29 cellular contexts compared by ENCODE assay signal in genomic region chr15:93415576-93415975, GRCh38.
DNase-seq lines count a peak whose midpoint lies in the region; FAIRE-seq and TF ChIP-seq lines count a peak whose summit lies in the region.
"Had no signal": no experiment of that assay in that cellular context is flagged by ENCODE, and none has a peak within 500 bp of the region (broad histone marks: within the 10 kb centered on the region; RNA-seq: fewer than 3 reads in every experiment).

No MANE protein-coding gene starts in this region.

- H3K4me1 Mint-ChIP-seq in H9 (peaks cover 7 to 13% of the 10 kb centered on the region in 2 experiments; a peak in 3 of 4 replicates), astrocyte (ENCODE audit: low read depth, unreplicated experiment) (no peaks in the 10 kb centered on the region), HFFc6 (ENCODE audit: low read depth) (no peaks in the 10 kb centered on the region)
- H3K4me1 Mint-ChIP-seq: CD14-positive monocyte; CD4-positive, alpha-beta memory T cell; CD4-positive, CD25-positive, alpha-beta regulatory T cell; CD8-positive, alpha-beta memory T cell had no signal

- H2BK15ac ChIP-seq in H9 (ENCODE audit: low read depth, low read length) (no peak overlapping the region), mesendoderm (replicated peaks; ENCODE audit: low read depth) (no peak overlapping the region), neuronal stem cell (ENCODE audit: low read length) (peak overlapping the region; percentile 42)

- H4K91ac ChIP-seq in H9 (ENCODE audit: insufficient read length, low read depth, low read length), result no peak overlapping the region
- peak overlapping the region; percentile 5 for H4K91ac ChIP-seq in neuronal stem cell (ENCODE audit: low read depth, low read length, poor library complexity)

- H3K36me3 Mint-ChIP-seq in H9 (ENCODE audit: insufficient read depth in 1 of 3, low read depth in 3 of 3), result no peaks in the 10 kb centered on the region; a peak in 1 of 7 replicates
- H3K36me3 Mint-ChIP-seq in astrocyte (ENCODE audit: low read depth, unreplicated experiment), result no peaks in the 10 kb centered on the region
- H3K36me3 Mint-ChIP-seq in HFFc6 (ENCODE audit: low read depth), result peaks cover 6% of the 10 kb centered on the region
- H3K36me3 Mint-ChIP-seq: CD14-positive monocyte; CD4-positive, alpha-beta memory T cell; CD4-positive, CD25-positive, alpha-beta regulatory T cell; CD8-positive, alpha-beta memory T cell had no signal

- no peak for DNase-seq in H9
- DNase-seq in astrocyte (ENCODE audit: low read depth), result no peak
- no peak for DNase-seq in mesendoderm
- DNase-seq in neuronal stem cell (ENCODE audit: low spot score), result no peak
- DNase-seq in NCI-H1694 treated with DMSO at 0.1 percent for 48 hours (lab: John Stamatoyannopoulos, UW), result no peak
- no peak for DNase-seq in HFFc6
- no peak for DNase-seq in NCI-H345 (lab: John Stamatoyannopoulos, UW)
- no peak for DNase-seq in SW 1271 (lab: John Stamatoyannopoulos, UW)
- DNase-seq: 8988T; ACHN; BE2C; C1 segment of cervical spinal cord; CD4-positive, alpha-beta memory T cell; CD4-positive, CD25-positive, alpha-beta regulatory T cell; CD8-positive, alpha-beta memory T cell; COR-L47; DMS 273 treated with DMSO at 0.1 percent for 48 hours; DMS153; DMS53; DMS79; DND-41; EL; GDM1 had no signal

- H3K36me3 ChIP-seq in astrocyte (ENCODE audit: insufficient read depth, low read length) (no peaks in the 10 kb centered on the region), mesendoderm (ENCODE audit: control insufficient read depth, insufficient read depth, low read length) (no peaks in the 10 kb centered on the region), neuronal stem cell (replicated peaks in 1 of 2; ENCODE audit: control insufficient read depth in 2 of 2, insufficient read depth in 2 of 2, low read length in 2 of 2) (peaks cover 0 to 45% of the 10 kb centered on the region in 2 donors)
- H3K36me3 ChIP-seq: BE2C, BLaER1 had no signal

- H3K4me1 ChIP-seq in H9 (ENCODE audit: insufficient read depth, low read length), result no peaks in the 10 kb centered on the region
- H3K4me1 ChIP-seq in astrocyte (ENCODE audit: insufficient read depth, low read length), result no peaks in the 10 kb centered on the region
- H3K4me1 ChIP-seq in mesendoderm (ENCODE audit: control insufficient read depth, low read depth, low read length), result peaks cover 3% of the 10 kb centered on the region
- peaks cover 0 to 12% of the 10 kb centered on the region in 2 donors for H3K4me1 ChIP-seq in neuronal stem cell (ENCODE audit: control insufficient read depth in 2 of 2, insufficient read depth in 1 of 2, low read depth in 1 of 2, low read length in 2 of 2)
- H3K4me1 ChIP-seq: BE2C had no signal

- no peak for FAIRE-seq in astrocyte (lab: Jason Lieb, UNC)
- FAIRE-seq: A204.1, GM12878, GM12892, GM18507 had no signal

- no peak overlapping the region for H3K23ac ChIP-seq in H9 (ENCODE audit: insufficient read length, low read depth, low read length)
- H3K23ac ChIP-seq in mesendoderm (ENCODE audit: low read length), result no peak overlapping the region
- no peak overlapping the region for H3K23ac ChIP-seq in neuronal stem cell (ENCODE audit: low read depth, low read length, poor library complexity)

- no peak overlapping the region for H3K14ac ChIP-seq in H9 (ENCODE audit: insufficient read depth, low read length)
- H3K14ac ChIP-seq in neuronal stem cell (ENCODE audit: low read length), result no peak overlapping the region

- no peaks in the 10 kb centered on the region for H3K79me1 ChIP-seq in H9 (ENCODE audit: insufficient read depth, low read depth, low read length, poor library complexity, severe bottlenecking)
- H3K79me1 ChIP-seq in mesendoderm (ENCODE audit: low read length), result no peaks in the 10 kb centered on the region
- H3K79me1 ChIP-seq in neuronal stem cell (ENCODE audit: low read depth, low read length), result peaks cover 7% of the 10 kb centered on the region

- peak overlapping the region in 2 of 3 experiments; percentile 9 to 12; a peak in 1 of 7 replicates for H3K27ac Mint-ChIP-seq in H9
- H3K27ac Mint-ChIP-seq in astrocyte (ENCODE audit: unreplicated experiment), result no peak overlapping the region
- H3K27ac Mint-ChIP-seq in HFFc6, result no peak overlapping the region
- H3K27ac Mint-ChIP-seq: CD14-positive monocyte; CD4-positive, alpha-beta memory T cell; CD4-positive, CD25-positive, alpha-beta regulatory T cell; CD8-positive, alpha-beta memory T cell had no signal

- no peak overlapping the region for H4K5ac ChIP-seq in H9 (ENCODE audit: insufficient read length, low read depth, low read length)
- no peak overlapping the region for H4K5ac ChIP-seq in mesendoderm (ENCODE audit: low read length)

- H3K9me3 ChIP-seq in H9 (ENCODE audit: control insufficient read depth, low read depth, low read length) (no peaks in the 10 kb centered on the region), astrocyte (ENCODE audit: insufficient read depth, low read depth, low read length) (no peaks in the 10 kb centered on the region), neuronal stem cell (replicated peaks in 1 of 2; ENCODE audit: control insufficient read depth in 2 of 2, insufficient read depth in 1 of 2, low read depth in 1 of 2, low read length in 2 of 2) (peaks cover 3 to 4% of the 10 kb centered on the region in 2 donors)
- H3K9me3 ChIP-seq: BE2C had no signal

- H4K8ac ChIP-seq in H9 (replicated peaks; ENCODE audit: insufficient read length, low read depth, low read length) (no peak overlapping the region), mesendoderm (ENCODE audit: low read depth, low read length) (no peak overlapping the region), neuronal stem cell (ENCODE audit: low read depth, low read length) (no peak overlapping the region)

- no peaks in the 10 kb centered on the region for H4K20me1 ChIP-seq in H9 (ENCODE audit: control insufficient read depth, insufficient read depth, insufficient read length)
- H4K20me1 ChIP-seq in astrocyte (ENCODE audit: insufficient read depth, low read length), result no peaks in the 10 kb centered on the region
- H4K20me1 ChIP-seq: BLaER1 had no signal

- H3K27me3 ChIP-seq in H9 (ENCODE audit: insufficient read depth, low read length) (no peaks in the 10 kb centered on the region), astrocyte (ENCODE audit: insufficient read depth, low read length) (no peaks in the 10 kb centered on the region), mesendoderm (ENCODE audit: insufficient read depth, low read length, poor library complexity) (no peaks in the 10 kb centered on the region), neuronal stem cell (ENCODE audit: control insufficient read depth in 3 of 3, insufficient read depth in 3 of 3, low read depth in 1 of 3, low read length in 3 of 3) (no peaks in the 10 kb centered on the region)
- H3K27me3 ChIP-seq: BE2C, BLaER1 had no signal

- H3K4me3 ChIP-seq in astrocyte (ENCODE audit: insufficient read depth, low read depth, low read length) (no peak overlapping the region), mesendoderm (ENCODE audit: low read length) (no peak overlapping the region), neuronal stem cell (ENCODE audit: low read length in 2 of 2) (no peak overlapping the region)
- H3K4me3 ChIP-seq: BLaER1, GM12878 had no signal

- WGBS in H9 (ENCODE audit: extremely low coverage, insufficient read length, low lambda C conversion rate), result no CpG with 5 or more reads among the region's 3 CpGs
- WGBS in mesendoderm (ENCODE audit: extremely low coverage, insufficient coverage, low lambda C conversion rate), result no CpG with 5 or more reads among the region's 3 CpGs
- no CpG with 5 or more reads among the region's 3 CpGs for WGBS in neuronal stem cell (ENCODE audit: extremely low coverage in 2 of 2, insufficient read length in 2 of 2, insufficient replicate concordance in 1 of 2), 2 donors

- H3K4ac ChIP-seq in H9 (ENCODE audit: low read depth, low read length) (no peak overlapping the region), mesendoderm (ENCODE audit: low read depth, low read length) (no peak overlapping the region), neuronal stem cell (ENCODE audit: low read length) (no peak overlapping the region)

- no peak overlapping the region for H3K56ac ChIP-seq in H9 (ENCODE audit: insufficient read length, low read depth, low read length)
- H3K56ac ChIP-seq in mesendoderm (ENCODE audit: low read length), result peak overlapping the region; percentile 35

- H2BK12ac ChIP-seq in H9 (ENCODE audit: insufficient read length, low read depth, low read length), result no peak overlapping the region
- H2BK12ac ChIP-seq in neuronal stem cell (ENCODE audit: low read length), result no peak overlapping the region

- H3K9ac ChIP-seq in H9 (ENCODE audit: extremely low read depth, insufficient read length, low read length) (no peak overlapping the region), astrocyte (ENCODE audit: low read length) (no peak overlapping the region), mesendoderm (ENCODE audit: low read length) (no peak overlapping the region), neuronal stem cell (ENCODE audit: low read depth, low read length, poor library complexity) (peak overlapping the region; percentile 1)
- H3K9ac ChIP-seq: BLaER1 had no signal

- H3K79me2 ChIP-seq in H9 (ENCODE audit: insufficient read depth, low read length) (no peaks in the 10 kb centered on the region), astrocyte (ENCODE audit: insufficient read depth, low read length) (no peaks in the 10 kb centered on the region), mesendoderm (ENCODE audit: control insufficient read depth, insufficient read depth, low read length) (no peaks in the 10 kb centered on the region)

- TF ChIP-seq CTCF in H9 (conservative IDR thresholded peaks at IDR 0.05) (no peak), astrocyte (IDR thresholded peaks at IDR 0.05; ENCODE audit: insufficient read depth, low read depth, low read length) (no peak), HFFc6 (IDR thresholded peaks at IDR 0.05) (no peak)

- no peak overlapping the region for H3T11ph ChIP-seq in H9 (ENCODE audit: low read length)

- H3K4me2 ChIP-seq in H9 (ENCODE audit: insufficient read depth, insufficient read length, low read length) (no peak overlapping the region), astrocyte (ENCODE audit: low read length) (no peak overlapping the region), mesendoderm (ENCODE audit: low read length) (no peak overlapping the region), neuronal stem cell (ENCODE audit: insufficient read depth, low read length, poor library complexity, severe bottlenecking) (no peak overlapping the region)
- H3K4me2 ChIP-seq: BLaER1 had no signal

- H2AFZ ChIP-seq in H9 (ENCODE audit: low read length) (no peak overlapping the region), astrocyte (ENCODE audit: low read depth, low read length) (no peak overlapping the region), neuronal stem cell (ENCODE audit: low read length) (no peak overlapping the region)

- H3K9me3 Mint-ChIP-seq in H9 (peaks cover under 1 to 3% of the 10 kb centered on the region in 2 experiments; a peak in 3 of 5 replicates), astrocyte (ENCODE audit: unreplicated experiment) (peaks cover 7% of the 10 kb centered on the region), HFFc6 (peaks cover 79% of the 10 kb centered on the region)
- H3K9me3 Mint-ChIP-seq: CD8-positive, alpha-beta memory T cell had no signal

- H3K27ac ChIP-seq in H9 (ENCODE audit: insufficient read length, low read depth, low read length) (no peak overlapping the region), astrocyte (ENCODE audit: low read depth, low read length) (no peak overlapping the region), mesendoderm (ENCODE audit: low read depth, low read length) (no peak overlapping the region), neuronal stem cell (replicated peaks; ENCODE audit: low read length) (no peak overlapping the region)
- H3K27ac ChIP-seq: BLaER1 had no signal

- H2BK5ac ChIP-seq in H9 (ENCODE audit: insufficient read length, low read length) (no peak overlapping the region), mesendoderm (ENCODE audit: low read length) (no peak overlapping the region), neuronal stem cell (ENCODE audit: low read length) (no peak overlapping the region)

- H2AK5ac ChIP-seq in H9 (ENCODE audit: insufficient read length, low read length), result no peak overlapping the region
- peak overlapping the region; percentile 27 for H2AK5ac ChIP-seq in mesendoderm (ENCODE audit: low read length)
- peak overlapping the region; percentile 2 for H2AK5ac ChIP-seq in neuronal stem cell (ENCODE audit: low read depth, low read length)

- H3K27me3 Mint-ChIP-seq in H9 (ENCODE audit: low read depth), result peaks cover 14% of the 10 kb centered on the region
- H3K27me3 Mint-ChIP-seq in astrocyte (ENCODE audit: low read depth, unreplicated experiment), result peaks cover 46% of the 10 kb centered on the region
- H3K27me3 Mint-ChIP-seq in HFFc6 (ENCODE audit: insufficient read depth), result peaks cover 2% of the 10 kb centered on the region
- H3K27me3 Mint-ChIP-seq: CD4-positive, CD25-positive, alpha-beta regulatory T cell had no signal

- H2BK120ac ChIP-seq in H9 (ENCODE audit: low read depth, low read length, poor library complexity, severe bottlenecking), result no peak overlapping the region
- no peak overlapping the region for H2BK120ac ChIP-seq in mesendoderm (ENCODE audit: low read depth, low read length)
- H2BK120ac ChIP-seq in neuronal stem cell (ENCODE audit: low read depth, low read length), result no peak overlapping the region

- no peak overlapping the region for H2BK20ac ChIP-seq in H9 (ENCODE audit: low read depth, low read length, poor library complexity, severe bottlenecking)

- H3K18ac ChIP-seq in H9 (ENCODE audit: insufficient read length, low read depth, low read length), result no peak overlapping the region
- H3K18ac ChIP-seq in mesendoderm (ENCODE audit: low read length), result no peak overlapping the region
- peak overlapping the region; percentile 1 for H3K18ac ChIP-seq in neuronal stem cell (ENCODE audit: low read length)

- H3K4me3 Mint-ChIP-seq in H9, result no peak overlapping the region
- H3K4me3 Mint-ChIP-seq in astrocyte (ENCODE audit: unreplicated experiment), result peak overlapping the region; percentile 6
- H3K4me3 Mint-ChIP-seq in HFFc6, result no peak overlapping the region
- H3K4me3 Mint-ChIP-seq: CD14-positive monocyte; CD4-positive, alpha-beta memory T cell; CD4-positive, CD25-positive, alpha-beta regulatory T cell; CD8-positive, alpha-beta memory T cell had no signal

- H3K23me2 ChIP-seq in H9 (ENCODE audit: insufficient read length, low read depth, low read length, poor library complexity, severe bottlenecking), result no peaks in the 10 kb centered on the region

Comparison
In these comparisons a context has a peak if more than half of its experiments do, and no peak if none do; other contexts are left out.
1. H3K27ac Mint-ChIP-seq: peak in H9 (2 of 3); none in astrocyte (single experiment) and HFFc6 (single experiment).